In the genomic region with DNA sequence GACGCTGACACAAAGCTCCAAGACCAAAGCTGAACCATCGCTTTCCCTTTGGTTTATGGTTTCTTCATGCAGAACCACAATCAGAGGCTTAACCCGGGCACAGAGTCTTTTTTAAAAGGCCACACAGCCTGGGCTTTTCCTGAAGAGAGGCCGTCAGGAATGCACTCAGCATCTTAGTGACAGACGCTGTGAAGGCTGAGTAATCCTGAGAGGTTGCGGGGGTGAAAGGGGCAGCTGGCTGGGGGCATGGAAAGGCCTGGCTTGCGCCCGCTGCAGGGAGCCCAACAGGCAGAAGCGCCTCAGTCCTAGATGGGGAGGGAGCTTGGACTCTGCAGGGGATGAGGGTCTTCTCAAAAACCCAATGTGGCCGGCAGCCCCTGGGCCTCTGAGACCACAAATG, we compare ENCODE assay signal across 10 cellular contexts. TPM values are rescaled to one million over a fixed set of nuclear protein-coding genes. Genes with fewer than 3 reads are reported as not detected.
DNase-seq lines count a peak whose midpoint lies in the region; ATAC-seq, FAIRE-seq and TF ChIP-seq lines count a peak whose summit lies in the region.
"Had no signal": no experiment of that assay in that cellular context is flagged by ENCODE, and none has a peak within 500 bp of the region (broad histone marks: within the 10 kb centered on the region; RNA-seq: fewer than 3 reads in every experiment).

No MANE protein-coding gene starts in this region.

- TF ChIP-seq RAD21 in GM12878 (IDR thresholded peaks at IDR 0.05; ENCODE audit: insufficient read depth, low read depth, low read length) = no peak

- H3K4me1 Mint-ChIP-seq in naive B cell = peaks cover 47 to 82% (median 69%) of the 10 kb centered on the region in 3 donors

- H4K20me1 ChIP-seq in GM12878 (ENCODE audit: control insufficient read depth, insufficient read depth) (peaks cover 8% of the 10 kb centered on the region), Karpas-422 (ENCODE audit: insufficient read depth, low read depth, low read length) (peaks cover 29% of the 10 kb centered on the region; the same call in 1 of the 2 replicates)

- peaks cover 60% of the 10 kb centered on the region for H3K79me2 ChIP-seq in GM12878 (ENCODE audit: control insufficient read depth, insufficient read depth, low read length)
- H3K79me2 ChIP-seq in Karpas-422 (ENCODE audit: low read length) = no peaks in the 10 kb centered on the region

- H3K27me3 ChIP-seq in right cardiac atrium (ENCODE audit: control insufficient read depth, insufficient read depth) (no peaks in the 10 kb centered on the region), GM12878 (replicated peaks in 1 of 2; ENCODE audit: control insufficient read depth in 2 of 2, insufficient read depth in 2 of 2, low read length in 1 of 2) (no peaks in the 10 kb centered on the region), Karpas-422 (ENCODE audit: low read length) (no peaks in the 10 kb centered on the region)

- BruUV-seq in GM12878 (replicated peaks; lab: Mats Ljungman, UMichigan) = no TSS peak

- H3K27ac ChIP-seq in right cardiac atrium (ENCODE audit: low read length) (peak overlapping the region; percentile 39), GM12878 (ENCODE audit: control insufficient read depth, insufficient read depth) (no peak overlapping the region; the same call in 1 of the 2 replicates), Karpas-422 (ENCODE audit: low read length) (no peak overlapping the region)
- H3K27ac ChIP-seq: C4-2B had no signal

- TF ChIP-seq POLR2A in GM12878 (IDR thresholded peaks at IDR 0.05; ENCODE audit: low read depth, low read length) = no peak

- H3K27me3 Mint-ChIP-seq in naive B cell = no peaks in the 10 kb centered on the region

- H3K4me3 ChIP-seq in right cardiac atrium (ENCODE audit: low read length) (no peak overlapping the region), GM12878 (peak overlapping the region; percentile 30; the same call in 1 of the 2 replicates), Karpas-422 (ENCODE audit: low read length) (no peak overlapping the region)

- peaks cover 60% of the 10 kb centered on the region for H3K4me1 ChIP-seq in right cardiac atrium (ENCODE audit: control insufficient read depth, insufficient read depth, low read length)
- peaks cover 64% of the 10 kb centered on the region for H3K4me1 ChIP-seq in GM12878 (ENCODE audit: control insufficient read depth, insufficient read depth, low read length)
- peaks cover 17% of the 10 kb centered on the region for H3K4me1 ChIP-seq in Karpas-422 (ENCODE audit: low read length)

- in situ Hi-C loops in GM12878 (cut with MboI) = no loop called here

- H3K36me3 Mint-ChIP-seq in naive B cell = no peaks in the 10 kb centered on the region

- intact Hi-C loops in right cardiac atrium (cut with DNase I) (loop anchor here in 2 of 4 donors (2.0 to 5.0 kb wide), 2 partner anchors 64 to 72 kb away; no protein-coding TSS in a partner anchor), Right ventricle myocardium inferior (cut with DNase I) (no loop called here), GM12878 (cut with micrococcal nuclease; ENCODE audit: unreplicated experiment) (loop anchor here (5.0 kb wide), 1 partner anchor 76 kb away; a partner anchor contains a TSS)

- TF ChIP-seq CTCF in GM12878 (IDR thresholded peaks at IDR 0.05 in 2 of 3, conservative IDR thresholded peaks at IDR 0.05 in 1 of 3; ENCODE audit: control insufficient read depth in 2 of 3, extremely low read depth in 1 of 3, insufficient read depth in 1 of 3, low read depth in 3 of 3, low read length in 3 of 3) = no peak

- H3K36me3 ChIP-seq in GM12878 (ENCODE audit: control insufficient read depth in 2 of 2, insufficient read depth in 2 of 2, low read length in 1 of 2) = peaks cover 4 to 14% of the 10 kb centered on the region in 2 experiments
- H3K36me3 ChIP-seq in Karpas-422 (ENCODE audit: insufficient read depth, low read length) = no peaks in the 10 kb centered on the region

- FAIRE-seq in GM12878 (lab: Jason Lieb, UNC) = no peak

- SMC1A ChIA-PET in GM12878 (lab: Charles Lee; ENCODE audit: uncharacterized antibody, unreplicated experiment) = interaction anchor here (0.8 to 17.6 kb wide), 9 partner anchors 11 to 110 kb away, joined by 3 to 416 read pairs (median 4); a partner anchor contains a TSS

- peak overlapping the region; percentile 61 for H3K4me2 ChIP-seq in GM12878 (ENCODE audit: control insufficient read depth, insufficient read depth)
- no peak overlapping the region for H3K4me2 ChIP-seq in Karpas-422 (ENCODE audit: low read depth, low read length, poor library complexity, severe bottlenecking)

- TF ChIP-seq EP300 in GM12878 (IDR thresholded peaks at IDR 0.05; ENCODE audit: borderline replicate concordance in 1 of 2, control insufficient read depth in 1 of 2, low read depth in 2 of 2, low read length in 2 of 2) = no peak

- RAD21 ChIA-PET in GM12878 (lab: Charles Lee; ENCODE audit: unreplicated experiment) = interaction anchor here (0.7 to 8.5 kb wide), 10 partner anchors 12 to 226 kb away, joined by 3 to 273 read pairs (median 4); a partner anchor contains a TSS

- POLR2A ChIA-PET in GM12878 (lab: Charles Lee) = interaction anchor here (1.5 to 8.1 kb wide), 3 partner anchors 14 to 108 kb away, joined by 3 to 112 read pairs (median 5); a partner anchor contains a TSS

- peak overlapping the region in 5 of 8 donors; percentile 3 to 72 (median 29) for H3K4me3 Mint-ChIP-seq in naive B cell

- H2AFZ ChIP-seq in GM12878 (ENCODE audit: control insufficient read depth, low read depth, low read length) = no peak overlapping the region
- no peak overlapping the region for H2AFZ ChIP-seq in Karpas-422 (ENCODE audit: low read length)

- H3K9me2 ChIP-seq in Karpas-422 (replicated peaks; ENCODE audit: insufficient read depth, low read length) = no peaks in the 10 kb centered on the region

- peak overlapping the region in 4 of 6 donors; percentile 20 to 91 (median 68) for H3K27ac Mint-ChIP-seq in naive B cell

- ATAC-seq in right cardiac atrium = no peak
- ATAC-seq in Right ventricle myocardium inferior = no peak
- ATAC-seq in GM12878 = peak; percentile 2; the same call in 1 of the 3 replicates
- ATAC-seq in naive B cell (ENCODE audit: low read depth in 2 of 2) = no peak
- ATAC-seq in HG02970 (IDR thresholded peaks at IDR 0.05; ENCODE audit: low FRiP score, unreplicated experiment) = no peak
- ATAC-seq: esophagus mucosa had no signal

- H3K9me3 ChIP-seq in right cardiac atrium (ENCODE audit: control insufficient read depth, low read length) (no peaks in the 10 kb centered on the region), GM12878 (replicated peaks; ENCODE audit: control insufficient read depth, insufficient read depth, low read length) (no peaks in the 10 kb centered on the region), Karpas-422 (ENCODE audit: low read length) (no peaks in the 10 kb centered on the region)

- WGBS in right cardiac atrium = 31% methylated on average over 10 of the region's 10 CpGs
- WGBS in GM12878 (ENCODE audit: insufficient coverage, insufficient replicate concordance, low lambda C conversion rate, missing lambda C conversion rate) = 33% methylated on average over 10 of the region's 10 CpGs

- CTCF ChIA-PET in GM12878 (lab: Yijun Ruan, JAX) = interaction anchor here (0.9 to 8.4 kb wide), 19 partner anchors 10 to 84 kb away, joined by 3 to 226 read pairs (median 5); no protein-coding TSS in a partner anchor

- DNase-seq in right cardiac atrium (no peak), Right ventricle myocardium inferior (ENCODE audit: missing footprints) (no peak), GM12878 (ENCODE audit: low read depth, low spot score) (no peak), naive B cell (no peak), NCI-H2171 (lab: John Stamatoyannopoulos, UW) (no peak), NCI-H2029 treated with DMSO at 0.1 percent for 48 hours (lab: John Stamatoyannopoulos, UW) (no peak), Karpas-422 (no peak)

- H3K9me3 Mint-ChIP-seq in naive B cell = no peaks in the 10 kb centered on the region

- H3K9ac ChIP-seq in GM12878 (ENCODE audit: control insufficient read depth, insufficient read depth, low read length) = no peak overlapping the region
- H3K9ac ChIP-seq in Karpas-422 (ENCODE audit: low read length) = no peak overlapping the region

RNA-seq across cellular contexts. Expression of a gene that starts 13.6 kb away (rescaled TPM):
- 100 to 1,000 TPM in 2 of 4 donors, 10 to 100 TPM in 2; 94.3 to 116 (median 103) TPM for total RNA-seq in right cardiac atrium
- polyA plus RNA-seq in right cardiac atrium = 41.7 TPM
- 105 TPM for total RNA-seq in Right ventricle myocardium inferior
- 60.6 and 61.3 TPM in 2 replicates for total RNA-seq in GM12878 (2013; cell fraction: nucleolus; rRNA removed)
- 65.8 and 73.1 TPM in 2 replicates for total RNA-seq in GM12878 (2014; rRNA removed)
- 42.5 and 44.9 TPM in 2 replicates for total RNA-seq in GM12878 (2014; rRNA removed; fragmentation: Illumina TruSeq; extraction: Trizol)
- 98.2 and 99.5 TPM in 2 replicates for total RNA-seq in GM12878 (2021)
- polyA plus RNA-seq in GM12878 (2011; ENCODE audit: low read depth) = 43.7 TPM
- polyA plus RNA-seq in GM12878 (2011; rRNA removed) = 55.8 and 82.2 TPM in 2 replicates
- polyA plus RNA-seq in GM12878 (2011; cell fraction: cytosol; rRNA removed) = 107 and 130 TPM in 2 replicates
- polyA plus RNA-seq in GM12878 (2011; cell fraction: nucleus; rRNA removed) = 96.3 and 105 TPM in 2 replicates
- polyA plus RNA-seq in GM12878 (2012) = 55.5 and 61.5 TPM in 2 replicates
- polyA plus RNA-seq in GM12878 (2014; fragmentation: Illumina TruSeq; extraction: Trizol) = 60.8 and 79.9 TPM in 2 replicates
- polyA plus RNA-seq in GM12878 (2014; fragmentation: Nextera tagmentation; extraction: Ambion mirVana) = 10 to 100 TPM; 17.3 to 19.0 TPM
- polyA plus RNA-seq in GM12878 (2014; rRNA removed) = 72.6 and 76.7 TPM in 2 replicates
- 10 to 100 TPM; 33.0 to 40.7 TPM for polyA plus RNA-seq in GM12878 (2016; fragmentation: Nextera tagmentation; extraction: Ambion mirVana)
- 87.3 and 116 TPM in 2 replicates for polyA minus RNA-seq in GM12878 (2011; rRNA and poly(A)+ RNA removed)
- polyA minus RNA-seq in GM12878 (2011; cell fraction: cytosol; rRNA and poly(A)+ RNA removed) = 35.7 and 38.5 TPM in 2 replicates
- polyA minus RNA-seq in GM12878 (2011; cell fraction: nucleus; rRNA and poly(A)+ RNA removed) = 43.9 and 46.0 TPM in 2 replicates
- 10 to 100 TPM; 44.3 to 65.3 (median 53.2) TPM for polyA plus RNA-seq in naive B cell (ENCODE audit: low read depth in 6 of 6)
- total RNA-seq in Karpas-422 (2014; rRNA removed; shearing (Covaris generic); ENCODE audit: low replicate concordance) = 10.9 and 14.2 TPM in 2 replicates

RNA-seq across cellular contexts. Expression of a gene that starts 14.4 kb away (rescaled TPM):
- 1 to 10 TPM; 2.6 to 4.1 (median 3.2) TPM for total RNA-seq in right cardiac atrium
- 3.2 TPM for polyA plus RNA-seq in right cardiac atrium
- 2.1 TPM for total RNA-seq in Right ventricle myocardium inferior
- total RNA-seq in GM12878 (2013; cell fraction: nucleolus; rRNA removed) = 1.3 and 1.6 TPM in 2 replicates
- total RNA-seq in GM12878 (2014; rRNA removed) = 0.71 and 0.79 TPM in 2 replicates
- 0.85 and 0.97 TPM in 2 replicates for total RNA-seq in GM12878 (2014; rRNA removed; fragmentation: Illumina TruSeq; extraction: Trizol)
- 0.48 and 1.1 TPM in 2 replicates for total RNA-seq in GM12878 (2021)
- 0.30 TPM for polyA plus RNA-seq in GM12878 (2011; ENCODE audit: low read depth)
- 0.42 and 0.49 TPM in 2 replicates for polyA plus RNA-seq in GM12878 (2011; rRNA removed)
- polyA plus RNA-seq in GM12878 (2011; cell fraction: cytosol; rRNA removed) = 0.13 and 0.18 TPM in 2 replicates
- polyA plus RNA-seq in GM12878 (2011; cell fraction: nucleus; rRNA removed) = 1.7 and 1.9 TPM in 2 replicates
- 0.73 and 0.87 TPM in 2 replicates for polyA plus RNA-seq in GM12878 (2012)
- 0.93 and 1.5 TPM in 2 replicates for polyA plus RNA-seq in GM12878 (2014; fragmentation: Illumina TruSeq; extraction: Trizol)
- under 1 TPM; 0.53 to 0.68 TPM for polyA plus RNA-seq in GM12878 (2014; fragmentation: Nextera tagmentation; extraction: Ambion mirVana)
- polyA plus RNA-seq in GM12878 (2014; rRNA removed) = 0.76 and 1.5 TPM in 2 replicates
- polyA plus RNA-seq in GM12878 (2016; fragmentation: Nextera tagmentation; extraction: Ambion mirVana) = under 1 TPM; 0.83 to 0.84 TPM
- polyA minus RNA-seq in GM12878 (2011; rRNA and poly(A)+ RNA removed) = 0.66 and 0.77 TPM in 2 replicates
- not detected in 2 replicates for polyA minus RNA-seq in GM12878 (2011; cell fraction: cytosol; rRNA and poly(A)+ RNA removed)
- 0.48 TPM in 1 of 2 replicates, not detected in the other for polyA minus RNA-seq in GM12878 (2011; cell fraction: nucleus; rRNA and poly(A)+ RNA removed)
- under 1 TPM in 4 of 6 donors, not detected in 2; 0.19 to 0.82 (median 0.48) TPM for polyA plus RNA-seq in naive B cell (ENCODE audit: low read depth in 6 of 6)
- 1.7 TPM in 1 of 2 replicates, not detected in the other for total RNA-seq in Karpas-422 (2014; rRNA removed; shearing (Covaris generic); ENCODE audit: low replicate concordance)

RNA-seq across cellular contexts. Expression of a gene that starts 50.4 kb away (rescaled TPM):
- total RNA-seq in right cardiac atrium = 10 to 100 TPM; 28.9 to 36.1 (median 33.0) TPM
- polyA plus RNA-seq in right cardiac atrium = 50.7 TPM
- 48.2 TPM for total RNA-seq in Right ventricle myocardium inferior
- total RNA-seq in GM12878 (2013; cell fraction: nucleolus; rRNA removed) = 13.6 and 15.4 TPM in 2 replicates
- 35.2 and 36.7 TPM in 2 replicates for total RNA-seq in GM12878 (2014; rRNA removed)
- 35.1 and 38.9 TPM in 2 replicates for total RNA-seq in GM12878 (2014; rRNA removed; fragmentation: Illumina TruSeq; extraction: Trizol)
- 47.0 and 51.6 TPM in 2 replicates for total RNA-seq in GM12878 (2021)
- polyA plus RNA-seq in GM12878 (2011; ENCODE audit: low read depth) = 14.3 TPM
- polyA plus RNA-seq in GM12878 (2011; rRNA removed) = 36.8 and 40.8 TPM in 2 replicates
- polyA plus RNA-seq in GM12878 (2011; cell fraction: cytosol; rRNA removed) = 27.3 and 32.5 TPM in 2 replicates
- polyA plus RNA-seq in GM12878 (2011; cell fraction: nucleus; rRNA removed) = 15.2 and 19.4 TPM in 2 replicates
- 28.8 and 29.7 TPM in 2 replicates for polyA plus RNA-seq in GM12878 (2012)
- polyA plus RNA-seq in GM12878 (2014; fragmentation: Illumina TruSeq; extraction: Trizol) = 44.2 and 45.7 TPM in 2 replicates
- 100 to 1,000 TPM; 113 to 132 TPM for polyA plus RNA-seq in GM12878 (2014; fragmentation: Nextera tagmentation; extraction: Ambion mirVana)
- polyA plus RNA-seq in GM12878 (2014; rRNA removed) = 43.0 and 46.7 TPM in 2 replicates
- polyA plus RNA-seq in GM12878 (2016; fragmentation: Nextera tagmentation; extraction: Ambion mirVana) = 10 to 100 TPM; 96.6 to 96.8 TPM
- 7.5 and 12.4 TPM in 2 replicates for polyA minus RNA-seq in GM12878 (2011; rRNA and poly(A)+ RNA removed)
- 6.7 and 9.7 TPM in 2 replicates for polyA minus RNA-seq in GM12878 (2011; cell fraction: cytosol; rRNA and poly(A)+ RNA removed)
- polyA minus RNA-seq in GM12878 (2011; cell fraction: nucleus; rRNA and poly(A)+ RNA removed) = 4.4 and 8.9 TPM in 2 replicates
- 10 to 100 TPM; 19.3 to 32.4 (median 27.7) TPM for polyA plus RNA-seq in naive B cell (ENCODE audit: low read depth in 6 of 6)
- total RNA-seq in Karpas-422 (2014; rRNA removed; shearing (Covaris generic); ENCODE audit: low replicate concordance) = 40.7 and 57.1 TPM in 2 replicates
